ENCODE assay signal across 3 cellular contexts in genomic region chr7:6093375-6093774, GRCh38.
TF ChIP-seq lines count a peak whose summit lies in the region.

No MANE protein-coding gene starts in this region.

TF ChIP-seq in SK-N-SH, 30 proteins besides CTCF, POLR2A, EP300 and RAD21 (continued from another document):
- TF ChIP-seq USF1 (IDR thresholded peaks at IDR 0.05; ENCODE audit: borderline replicate concordance, low read depth) (no peak), IRF3 (IDR thresholded peaks at IDR 0.05; ENCODE audit: low read depth, low read length) (no peak), GABPA (IDR thresholded peaks at IDR 0.05; ENCODE audit: low read depth) (no peak), MAX (IDR thresholded peaks at IDR 0.05; ENCODE audit: low read depth) (no peak), FOSL2 (IDR thresholded peaks at IDR 0.05; ENCODE audit: borderline replicate concordance, low read depth) (no peak)

TF ChIP-seq in SK-N-SH treated with all-trans-retinoic acid at 6 μM for 48 hours, 23 proteins besides CTCF, POLR2A, EP300 and RAD21 (continued from another document):
- TF ChIP-seq TSHZ2 (CRISPR knock-in tag; IDR thresholded peaks at IDR 0.05) = no peak
- no peak for TF ChIP-seq CSRNP3 (CRISPR knock-in tag; IDR thresholded peaks at IDR 0.05)
- TF ChIP-seq TCF4 (CRISPR knock-in tag; IDR thresholded peaks at IDR 0.05; ENCODE audit: borderline replicate concordance) = no peak
- TF ChIP-seq ZC3H10 (CRISPR knock-in tag; IDR thresholded peaks at IDR 0.05) = no peak
- TF ChIP-seq ZNF70 (CRISPR knock-in tag; IDR thresholded peaks at IDR 0.05) = no peak
- no peak for TF ChIP-seq ARNTL (CRISPR knock-in tag; IDR thresholded peaks at IDR 0.05; ENCODE audit: borderline replicate concordance, low read depth)
TF ChIP-seq in SK-N-SH treated with all-trans-retinoic acid at 6 μM for 48 hours: peak in this region for 0.

TF ChIP-seq in HEK293, 187 proteins besides CTCF, POLR2A, EP300 and RAD21:
- no peak for TF ChIP-seq PATZ1 (tag by site-specific recombination; IDR thresholded peaks at IDR 0.05)
- peak; percentile 1; the same call in 1 of the 2 replicates for TF ChIP-seq ZBTB17 (tag by site-specific recombination; IDR thresholded peaks at IDR 0.05)
- TF ChIP-seq ZNF366 (tag by site-specific recombination; conservative IDR thresholded peaks at IDR 0.05) = 0 out of 2 replicates have a peak, but pooled peaks have one; percentile 10
- no peak for TF ChIP-seq ZNF830 (tag by site-specific recombination; IDR thresholded peaks at IDR 0.05; ENCODE audit: low read depth)
- TF ChIP-seq PRDM1 (tag by site-specific recombination; IDR thresholded peaks at IDR 0.05) = peak; percentile 53; the same call in 1 of the 2 replicates
- TF ChIP-seq ZNF37A (tag by site-specific recombination; IDR thresholded peaks at IDR 0.05) = no peak
- TF ChIP-seq ZNF660 (tag by site-specific recombination; IDR thresholded peaks at IDR 0.05) = no peak
- no peak for TF ChIP-seq ZNF302 (tag by site-specific recombination; IDR thresholded peaks at IDR 0.05; ENCODE audit: low read depth)
- no peak for TF ChIP-seq ZNF155 (tag by site-specific recombination; IDR thresholded peaks at IDR 0.05)
- no peak for TF ChIP-seq ZNF558 (tag by site-specific recombination; IDR thresholded peaks at IDR 0.05)
- peak; percentile 56 for TF ChIP-seq PRDM10 (tag by site-specific recombination; IDR thresholded peaks at IDR 0.05)
- TF ChIP-seq KLF8 (tag by site-specific recombination; IDR thresholded peaks at IDR 0.05) = no peak
- TF ChIP-seq ZNF175 (tag by site-specific recombination; IDR thresholded peaks at IDR 0.05) = no peak
- TF ChIP-seq SCRT1 (tag by site-specific recombination; IDR thresholded peaks at IDR 0.05; ENCODE audit: borderline replicate concordance) = no peak
- no peak for TF ChIP-seq ATF2 (tag by site-specific recombination; IDR thresholded peaks at IDR 0.05; ENCODE audit: low read depth)
- TF ChIP-seq ZNF16 (tag by site-specific recombination; IDR thresholded peaks at IDR 0.05; ENCODE audit: low read depth) = no peak
TF ChIP-seq in HEK293: peak in this region for 4.
